Comparison of ENCODE assay signal across 4 cellular contexts in genomic region chr1:178847919-178848318, GRCh38. TPM values are rescaled to one million over a fixed set of nuclear protein-coding genes. Genes with fewer than 3 reads are reported as not detected.
"Had no signal": no experiment of that assay in that cellular context is flagged by ENCODE, and none has a peak within 500 bp of the region (broad histone marks: within the 10 kb centered on the region; RNA-seq: fewer than 3 reads in every experiment).

No MANE protein-coding gene starts in this region.

RNA-seq across cellular contexts. Expression of gene ANGPTL1, which starts 23.0 kb away (rescaled TPM):
- total RNA-seq: GM23338, H1, H9, HT-29 had no signal
- polyA plus RNA-seq: H1 had no signal
